Comparison of ENCODE assay signal across 26 cellular contexts in the genomic region with DNA sequence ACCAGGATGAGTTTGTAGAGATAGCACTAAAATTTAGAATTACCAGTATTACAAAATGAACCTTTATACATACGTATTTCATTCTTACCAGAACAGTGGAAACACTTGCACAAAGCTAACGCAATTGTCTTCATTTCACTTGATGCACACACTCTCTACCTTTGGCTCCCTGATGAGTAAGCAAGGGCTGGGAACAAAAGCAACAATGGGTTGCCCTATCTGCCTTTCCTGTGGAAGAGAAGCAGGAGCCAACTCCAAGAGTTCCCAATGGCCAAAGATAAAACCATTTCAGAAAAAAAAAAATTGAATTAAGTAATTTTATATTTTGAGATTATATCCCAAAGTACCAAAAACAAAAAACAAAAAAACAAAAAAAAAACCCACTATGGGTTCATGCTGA.
"Had no signal": no experiment of that assay in that cellular context is flagged by ENCODE, and none has a peak within 500 bp of the region (broad histone marks: within the 10 kb centered on the region; RNA-seq: fewer than 3 reads in every experiment).

No MANE protein-coding gene starts in this region.

- H3K27me3 ChIP-seq: heart left ventricle, pancreas, stomach, tibial artery, upper lobe of right lung had no signal

- H3K4me1 ChIP-seq: heart left ventricle, left ventricle myocardium inferior, pancreas, prostate gland, stomach, tibial artery, upper lobe of right lung had no signal

- H3K27ac ChIP-seq: heart left ventricle, left ventricle myocardium inferior, pancreas, prostate gland, skin epidermis, stomach, thoracic aorta, tibial artery, upper lobe of right lung had no signal

- DNase-seq: heart left ventricle; hypothalamus; islet precursor cell; left ventricle myocardium inferior; midbrain; mucosa of descending colon; naive thymus-derived CD4-positive, alpha-beta T cell; nucleus accumbens; pancreas; posterior cingulate gyrus; retina; right cardiac atrium; stimulated activated CD4-positive, alpha-beta T cell treated with anti-CD3 and anti-CD28 coated beads, Interleukin-12 subunit alpha, Interleukin-12 subunit beta, amount 100 ng/mL, for 4 hours; stimulated activated CD4-positive, alpha-beta T cell treated with anti-CD3 and anti-CD28 coated beads, Interleukin-15, amount 100 ng/mL, for 24 hours; stimulated activated CD4-positive, alpha-beta T cell treated with anti-CD3 and anti-CD28 coated beads, Interleukin-2, amount 100 ng/mL, for 24 hours; stimulated activated CD4-positive, alpha-beta T cell treated with anti-CD3 and anti-CD28 coated beads, Interleukin-4, amount 100 ng/mL, for 1 hour; stimulated activated naive B cell treated with anti-CD40 and anti-IgM and Interleukin-4, amounts not matched to agents 10 μg/mL and 1 μg/mL and 100 μg/mL, for 72 hours; stimulated activated naive CD8-positive, alpha-beta T cell treated with anti-CD3 and anti-CD28 coated beads, Interleukin-15, Interleukin-2, amounts not matched to agents 100 U/mL and 50 U/mL, for 24 hours; stomach; tibial artery; trophoblast cell; upper lobe of right lung had no signal

- H3K36me3 ChIP-seq: heart left ventricle, left ventricle myocardium inferior, pancreas, prostate gland, stomach, thoracic aorta, tibial artery, upper lobe of right lung had no signal

- H3K4me3 ChIP-seq: heart left ventricle, left ventricle myocardium inferior, lung, mucosa of descending colon, pancreas, prostate gland, skin epidermis, stomach, thoracic aorta, tibial artery, upper lobe of right lung had no signal

- H3K9me3 ChIP-seq: heart left ventricle, left ventricle myocardium inferior, mucosa of descending colon, pancreas, prostate gland, stomach, thoracic aorta, tibial artery, upper lobe of right lung had no signal
